Comparison of ENCODE assay signal across 1 cellular context in genomic region chr1:14763977-14764376, GRCh38.
TF ChIP-seq lines count a peak whose summit lies in the region.

No MANE protein-coding gene starts in this region.

TF ChIP-seq in GM23338, 12 proteins besides CTCF, POLR2A, EP300 and RAD21 (continued from another document):
- TF ChIP-seq REST (IDR thresholded peaks at IDR 0.05; ENCODE audit: unreplicated experiment) = no peak
- TF ChIP-seq JUNB (IDR thresholded peaks at IDR 0.05; ENCODE audit: unreplicated experiment) = no peak
- no peak for TF ChIP-seq POLR2AphosphoS5 (IDR thresholded peaks at IDR 0.05; ENCODE audit: low read depth)
- TF ChIP-seq ETS1 (IDR thresholded peaks at IDR 0.05) = no peak
- no peak for TF ChIP-seq EZH2 (IDR thresholded peaks at IDR 0.05; ENCODE audit: low read depth, unreplicated experiment)
- TF ChIP-seq ZNF462 (CRISPR knock-in tag; IDR thresholded peaks at IDR 0.05) = no peak
- TF ChIP-seq ZNF331 (CRISPR knock-in tag; IDR thresholded peaks at IDR 0.05; ENCODE audit: low read depth) = no peak
- no peak for TF ChIP-seq ZNF114 (CRISPR knock-in tag; IDR thresholded peaks at IDR 0.05)
- no peak for TF ChIP-seq CREB1 (CRISPR knock-in tag; IDR thresholded peaks at IDR 0.05; ENCODE audit: low read depth)
- no peak for TF ChIP-seq EZH2phosphoT487 (IDR thresholded peaks at IDR 0.05; ENCODE audit: unreplicated experiment)
TF ChIP-seq in GM23338: peak in this region for 0.
